In genomic region chr9:38681747-38682227, GRCh38 we compare ENCODE assay signal across 12 cellular contexts. TPM values are rescaled to one million over a fixed set of nuclear protein-coding genes. Genes with fewer than 3 reads are reported as not detected.
A peak's percentile ranks its signal among the peaks of the same experiment; 100 is the strongest.
DNase-seq lines count a peak whose midpoint lies in the region; ATAC-seq and TF ChIP-seq lines count a peak whose summit lies in the region.
"Had no signal": no experiment of that assay in that cellular context is flagged by ENCODE, and none has a peak within 500 bp of the region (broad histone marks: within the 10 kb centered on the region; RNA-seq: fewer than 3 reads in every experiment).

No MANE protein-coding gene starts in this region.

- no peaks in the 10 kb centered on the region for H3K36me3 ChIP-seq in breast epithelium
- H3K36me3 ChIP-seq in SJCRH30 = no peaks in the 10 kb centered on the region
- H3K36me3 ChIP-seq: cardiac muscle cell, upper lobe of right lung had no signal

- no peaks in the 10 kb centered on the region for H3K4me1 ChIP-seq in breast epithelium
- H3K4me1 ChIP-seq in SJCRH30 = peaks cover 51% of the 10 kb centered on the region
- H3K4me1 ChIP-seq: upper lobe of right lung had no signal

- no peak overlapping the region for H3K4me3 ChIP-seq in breast epithelium
- no peak overlapping the region for H3K4me3 ChIP-seq in SJCRH30
- H3K4me3 ChIP-seq in fibroblast of pulmonary artery (replicated peaks; ENCODE audit: low read depth, low read length) = no peak overlapping the region
- H3K4me3 ChIP-seq: cardiac muscle cell, upper lobe of right lung had no signal

- no peak for TF ChIP-seq CTCF in MCF 10A (IDR thresholded peaks at IDR 0.05; ENCODE audit: unreplicated experiment)
- TF ChIP-seq CTCF in breast epithelium (IDR thresholded peaks at IDR 0.05) = no peak
- no peak for TF ChIP-seq CTCF in fibroblast of pulmonary artery (IDR thresholded peaks at IDR 0.05; ENCODE audit: low read length, missing control alignments)

- peak; percentile 59 for DNase-seq in MCF 10A (ENCODE audit: unreplicated experiment)
- no peak for DNase-seq in breast epithelium (ENCODE audit: low spot score in 2 of 2)
- DNase-seq in SJCRH30 = peak; percentile 74 to 92
- DNase-seq in fibroblast of pulmonary artery (ENCODE audit: low read depth) = peak; percentile 85
- DNase-seq in GM19238 (ENCODE audit: insufficient read length, low spot score) = no peak
- no peak for DNase-seq in naive thymus-derived CD8-positive, alpha-beta T cell
- DNase-seq: ACHN, upper lobe of right lung had no signal

- H3K27ac Mint-ChIP-seq in MCF 10A (ENCODE audit: low read depth, unreplicated experiment) = peak overlapping the region; percentile 81
- H3K27ac Mint-ChIP-seq in naive thymus-derived CD8-positive, alpha-beta T cell = no peak overlapping the region

- intact Hi-C loops in MCF 10A (cut with micrococcal nuclease) = no loop called here
- intact Hi-C loops in breast epithelium (cut with DNase I; ENCODE audit: low total_unique reads) = no loop called here

- ATAC-seq in GM18502 (IDR thresholded peaks at IDR 0.05; ENCODE audit: poor library complexity, unreplicated experiment) = no peak
- no peak for ATAC-seq in GM21717 (IDR thresholded peaks at IDR 0.05; ENCODE audit: unreplicated experiment)
- no peak for ATAC-seq in naive thymus-derived CD8-positive, alpha-beta T cell

- TF ChIP-seq POLR2A in breast epithelium (IDR thresholded peaks at IDR 0.05) = no peak

- H3K27ac ChIP-seq in breast epithelium (no peak overlapping the region), SJCRH30 (peak overlapping the region; percentile 100)
- H3K27ac ChIP-seq: cardiac muscle cell, upper lobe of right lung had no signal

- POLR2A ChIA-PET in MCF 10A (lab: Yijun Ruan, JAX) = no interaction called here
- POLR2A ChIA-PET in naive thymus-derived CD8-positive, alpha-beta T cell (lab: Charles Lee) = no interaction called here

- no TSS peak for BruUV-seq in MCF 10A (replicated peaks; lab: Mats Ljungman, UMichigan)

- CTCF ChIA-PET in MCF 10A (lab: Yijun Ruan, JAX) = no interaction called here

- H3K36me3 Mint-ChIP-seq in MCF 10A (ENCODE audit: insufficient read depth, unreplicated experiment) = no peaks in the 10 kb centered on the region
- H3K36me3 Mint-ChIP-seq in naive thymus-derived CD8-positive, alpha-beta T cell = no peaks in the 10 kb centered on the region

- H3K9me3 ChIP-seq in breast epithelium = no peaks in the 10 kb centered on the region
- H3K9me3 ChIP-seq in SJCRH30 (replicated peaks) = no peaks in the 10 kb centered on the region
- H3K9me3 ChIP-seq: upper lobe of right lung had no signal

- H3K4me3 Mint-ChIP-seq in MCF 10A (ENCODE audit: unreplicated experiment) = no peak overlapping the region
- H3K4me3 Mint-ChIP-seq in naive thymus-derived CD8-positive, alpha-beta T cell = no peak overlapping the region

- H3K27me3 Mint-ChIP-seq in MCF 10A (ENCODE audit: insufficient read depth, unreplicated experiment) = no peaks in the 10 kb centered on the region
- peaks cover 7 to 44% (median 13%) of the 10 kb centered on the region in 5 donors for H3K27me3 Mint-ChIP-seq in naive thymus-derived CD8-positive, alpha-beta T cell

- H3K4me1 Mint-ChIP-seq in MCF 10A (ENCODE audit: insufficient read depth, unreplicated experiment) = peaks cover 23% of the 10 kb centered on the region
- peaks cover 0 to 1% (median 0%) of the 10 kb centered on the region in 4 donors for H3K4me1 Mint-ChIP-seq in naive thymus-derived CD8-positive, alpha-beta T cell

- H3K27me3 ChIP-seq in breast epithelium = no peaks in the 10 kb centered on the region
- H3K27me3 ChIP-seq in SJCRH30 = no peaks in the 10 kb centered on the region
- H3K27me3 ChIP-seq: cardiac muscle cell, upper lobe of right lung had no signal

- H3K9me3 Mint-ChIP-seq in MCF 10A (ENCODE audit: unreplicated experiment) = no peaks in the 10 kb centered on the region
- no peaks in the 10 kb centered on the region for H3K9me3 Mint-ChIP-seq in naive thymus-derived CD8-positive, alpha-beta T cell

RNA-seq across cellular contexts. Expression of gene FAM240B, which starts 38.1 kb away (rescaled TPM):
- total RNA-seq in MCF 10A (2022) (not detected in 2 replicates), breast epithelium (not detected)
- 0.30 TPM in 1 of 2 replicates, not detected in the other for total RNA-seq in SJCRH30 (2014; rRNA removed; shearing (Covaris generic))
- not detected for total RNA-seq in naive thymus-derived CD8-positive, alpha-beta T cell
- polyA plus RNA-seq in naive thymus-derived CD8-positive, alpha-beta T cell = not detected
- total RNA-seq: cardiac muscle cell, upper lobe of right lung had no signal
- polyA plus RNA-seq: cardiac muscle cell, neural cell had no signal

Comparison
In these comparisons a context has a peak if more than half of its experiments do, and no peak if none do; other contexts are left out.
1. DNase-seq: peak in MCF 10A (single experiment), SJCRH30 (2 of 2) and fibroblast of pulmonary artery (single experiment); none in breast epithelium (0 of 2), GM19238 (single experiment) and naive thymus-derived CD8-positive, alpha-beta T cell (0 of 10).